ENCODE assay signal across 8 cellular contexts in genomic region chr11:96388891-96389603, GRCh38.
DNase-seq lines count a peak whose midpoint lies in the region; ATAC-seq and TF ChIP-seq lines count a peak whose summit lies in the region.

No MANE protein-coding gene starts in this region.

- DNase-seq in activated naive CD4-positive, alpha-beta T cell treated with anti-CD3 and anti-CD28 coated beads, Interleukin-2, amount 10 ng/mL, durations not matched to agents 7 days and 5 days, result no peak
- no peak for DNase-seq in activated naive CD4-positive, alpha-beta T cell treated with Interleukin-2 at 50 U/mL for 16 hours
- DNase-seq in NCI-H1694 (lab: John Stamatoyannopoulos, UW) (peak; percentile 24), astrocyte of the spinal cord (ENCODE audit: low read depth, low spot score) (no peak), iPS-NIHi7 (ENCODE audit: extremely low spot score) (peak; percentile 72), smooth muscle cell of the brain vasculature (ENCODE audit: low read depth, low spot score) (peak; percentile 3), hepatic stellate cell (ENCODE audit: low spot score) (no peak)

- H3K27ac Mint-ChIP-seq in activated naive CD4-positive, alpha-beta T cell treated with anti-CD3 and anti-CD28 coated beads, Interleukin-2, amount 10 ng/mL, durations not matched to agents 7 days and 5 days, result peak overlapping the region; percentile 93

- H3K4me1 Mint-ChIP-seq in activated naive CD4-positive, alpha-beta T cell treated with anti-CD3 and anti-CD28 coated beads, Interleukin-2, amount 10 ng/mL, durations not matched to agents 7 days and 5 days, result peaks cover 64% of the 10 kb centered on the region

- peak overlapping the region; percentile 89 for H3K4me3 ChIP-seq in astrocyte of the spinal cord (ENCODE audit: low read depth, low read length)

- peaks cover 4% of the 10 kb centered on the region for H3K9me3 Mint-ChIP-seq in activated naive CD4-positive, alpha-beta T cell treated with anti-CD3 and anti-CD28 coated beads, Interleukin-2, amount 10 ng/mL, durations not matched to agents 7 days and 5 days

- CTCF ChIA-PET in activated naive CD4-positive, alpha-beta T cell treated with anti-CD3 and anti-CD28 coated beads, Interleukin-2, amount 10 ng/mL, durations not matched to agents 7 days and 5 days (lab: Charles Lee), result interaction anchor here (0.6 to 4.1 kb wide), 9 partner anchors 46 to 1354 kb away, joined by 3 to 15 read pairs (median 5); partner anchors contain the start of gene MAML2

- in situ Hi-C loops in astrocyte of the spinal cord (cut with HindIII; ENCODE audit: low sequenced_read_pairs), result loop anchor here (25.0 kb wide), 1 partner anchor 552 kb away; no protein-coding TSS in a partner anchor

- no peak for TF ChIP-seq CTCF in astrocyte of the spinal cord (IDR thresholded peaks at IDR 0.05; ENCODE audit: low read depth, low read length)

- H3K4me3 Mint-ChIP-seq in activated naive CD4-positive, alpha-beta T cell treated with anti-CD3 and anti-CD28 coated beads, Interleukin-2, amount 10 ng/mL, durations not matched to agents 7 days and 5 days, result peak overlapping the region; percentile 86

- peaks cover 46% of the 10 kb centered on the region for H3K36me3 Mint-ChIP-seq in activated naive CD4-positive, alpha-beta T cell treated with anti-CD3 and anti-CD28 coated beads, Interleukin-2, amount 10 ng/mL, durations not matched to agents 7 days and 5 days

- peak; percentile 28 for ATAC-seq in HG02678 (IDR thresholded peaks at IDR 0.05; ENCODE audit: unreplicated experiment)

- H3K27me3 Mint-ChIP-seq in activated naive CD4-positive, alpha-beta T cell treated with anti-CD3 and anti-CD28 coated beads, Interleukin-2, amount 10 ng/mL, durations not matched to agents 7 days and 5 days, result no peaks in the 10 kb centered on the region

Comparison
In these comparisons a context has a peak if more than half of its experiments do, and no peak if none do; other contexts are left out.
1. DNase-seq: peak in NCI-H1694 (single experiment), iPS-NIHi7 (single experiment) and smooth muscle cell of the brain vasculature (single experiment); none in activated naive CD4-positive, alpha-beta T cell treated with anti-CD3 and anti-CD28 coated beads, Interleukin-2, amount 10 ng/mL, durations not matched to agents 7 days and 5 days (single experiment), activated naive CD4-positive, alpha-beta T cell treated with Interleukin-2 at 50 U/mL for 16 hours (single experiment), astrocyte of the spinal cord (single experiment) and hepatic stellate cell (single experiment).